Comparison of ENCODE assay signal across 18 cellular contexts in genomic region chr22:19038164-19038546, GRCh38.
DNase-seq lines count a peak whose midpoint lies in the region; ATAC-seq and TF ChIP-seq lines count a peak whose summit lies in the region.
"Had no signal": no experiment of that assay in that cellular context is flagged by ENCODE, and none has a peak within 500 bp of the region (broad histone marks: within the 10 kb centered on the region; RNA-seq: fewer than 3 reads in every experiment).

No MANE protein-coding gene starts in this region.

- H3K27ac ChIP-seq in heart right ventricle, result no peak overlapping the region
- H3K27ac ChIP-seq: A549, SJSA1 had no signal

- TF ChIP-seq CTCF in heart right ventricle (IDR thresholded peaks at IDR 0.05), result no peak

- peaks cover 0 to 3% (median 0%) of the 10 kb centered on the region in 9 donors for H3K4me1 ChIP-seq in heart right ventricle
- H3K4me1 ChIP-seq: A549, SJSA1 had no signal

- DNase-seq in Right ventricle myocardium inferior (ENCODE audit: missing footprints) (peak; percentile 20), heart right ventricle (no peak), iPS-NIHi7 (ENCODE audit: extremely low spot score) (peak; percentile 5), mesenteric fat pad (ENCODE audit: low spot score) (peak; percentile 73), NCI-H345 (lab: John Stamatoyannopoulos, UW) (no peak), NCI-H187 treated with DMSO at 0.1 percent for 48 hours (lab: John Stamatoyannopoulos, UW) (no peak), NCI-H2227 treated with DMSO at 0.1 percent for 48 hours (lab: John Stamatoyannopoulos, UW) (no peak)
- DNase-seq: C1 segment of cervical spinal cord, GF-D8, MM.1S, NCI-H1092 treated with DMSO at 0.1 percent for 48 hours, NCI-H1694, NCI-H446, NCI-H69, PC-3 had no signal

- no peaks in the 10 kb centered on the region for H3K9me3 ChIP-seq in heart right ventricle
- H3K9me3 ChIP-seq: A549, SJSA1 had no signal

- peaks cover 0 to 66% (median 40%) of the 10 kb centered on the region in 9 donors for H3K36me3 ChIP-seq in heart right ventricle

- no peaks in the 10 kb centered on the region for H3K27me3 ChIP-seq in heart right ventricle
- H3K27me3 ChIP-seq: SJSA1 had no signal

- intact Hi-C loops in Right ventricle myocardium inferior (cut with DNase I) (no loop called here), heart right ventricle (cut with DNase I) (no loop called here)

- 83 to 90% methylated on average over 5 of the region's 5 CpGs for WGBS in heart right ventricle, 2 donors

- no peak overlapping the region for H3K4me3 ChIP-seq in heart right ventricle
- H3K4me3 ChIP-seq: A549, SJSA1 had no signal

- ATAC-seq in Right ventricle myocardium inferior, result no peak
- no peak for ATAC-seq in heart right ventricle
- no peak for ATAC-seq in GM21381 (IDR thresholded peaks at IDR 0.05; ENCODE audit: unreplicated experiment)
- ATAC-seq: A549, PC-3 had no signal

Comparison
In these comparisons a context has a peak if more than half of its experiments do, and no peak if none do; other contexts are left out.
1. DNase-seq: peak in Right ventricle myocardium inferior (single experiment), iPS-NIHi7 (single experiment) and mesenteric fat pad (single experiment); none in heart right ventricle (0 of 2), NCI-H345 (single experiment), NCI-H187 treated with DMSO at 0.1 percent for 48 hours (single experiment) and NCI-H2227 treated with DMSO at 0.1 percent for 48 hours (single experiment).